1 cellular context compared by ENCODE assay signal in the genomic region with DNA sequence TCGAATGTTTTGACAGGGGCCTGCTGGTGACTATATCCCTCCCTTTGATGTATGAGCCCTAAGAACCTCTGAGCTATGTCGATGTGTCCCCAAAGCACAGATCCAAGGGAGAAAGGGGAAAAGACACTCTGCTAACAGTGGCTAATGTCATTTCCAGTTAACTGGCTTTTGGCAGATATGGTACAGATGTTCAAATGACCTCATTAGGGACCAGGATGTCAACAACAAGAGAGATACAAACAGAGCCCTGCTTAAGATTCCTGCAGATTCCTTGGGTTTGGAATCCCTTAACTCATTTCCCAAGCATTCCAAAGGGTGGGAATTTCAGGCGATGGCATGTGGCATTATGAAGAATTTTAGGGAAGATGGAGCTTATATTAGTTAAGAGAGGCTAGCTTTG.
TF ChIP-seq lines count a peak whose summit lies in the region.

No MANE protein-coding gene starts in this region.

TF ChIP-seq in IMR-90, 13 proteins besides CTCF, POLR2A, EP300 and RAD21:
- no peak for TF ChIP-seq MXI1 (IDR thresholded peaks at IDR 0.05; ENCODE audit: borderline replicate concordance, low read depth, low read length)
- TF ChIP-seq BHLHE40 (IDR thresholded peaks at IDR 0.05; ENCODE audit: low read depth, low read length): no peak
- TF ChIP-seq, protein P1, sequence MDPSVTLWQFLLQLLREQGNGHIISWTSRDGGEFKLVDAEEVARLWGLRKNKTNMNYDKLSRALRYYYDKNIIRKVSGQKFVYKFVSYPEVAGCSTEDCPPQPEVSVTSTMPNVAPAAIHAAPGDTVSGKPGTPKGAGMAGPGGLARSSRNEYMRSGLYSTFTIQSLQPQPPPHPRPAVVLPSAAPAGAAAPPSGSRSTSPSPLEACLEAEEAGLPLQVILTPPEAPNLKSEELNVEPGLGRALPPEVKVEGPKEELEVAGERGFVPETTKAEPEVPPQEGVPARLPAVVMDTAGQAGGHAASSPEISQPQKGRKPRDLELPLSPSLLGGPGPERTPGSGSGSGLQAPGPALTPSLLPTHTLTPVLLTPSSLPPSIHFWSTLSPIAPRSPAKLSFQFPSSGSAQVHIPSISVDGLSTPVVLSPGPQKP (IDR thresholded peaks at IDR 0.05; ENCODE audit: borderline replicate concordance, low read depth, low read length): no peak
- no peak for TF ChIP-seq RFX5 (IDR thresholded peaks at IDR 0.05; ENCODE audit: low read depth, low read length)
- TF ChIP-seq SMC3 (IDR thresholded peaks at IDR 0.05; ENCODE audit: low read depth, low read length): no peak
- no peak for TF ChIP-seq RCOR1 (IDR thresholded peaks at IDR 0.05; ENCODE audit: insufficient replicate concordance, low read length)
- TF ChIP-seq, protein P2, sequence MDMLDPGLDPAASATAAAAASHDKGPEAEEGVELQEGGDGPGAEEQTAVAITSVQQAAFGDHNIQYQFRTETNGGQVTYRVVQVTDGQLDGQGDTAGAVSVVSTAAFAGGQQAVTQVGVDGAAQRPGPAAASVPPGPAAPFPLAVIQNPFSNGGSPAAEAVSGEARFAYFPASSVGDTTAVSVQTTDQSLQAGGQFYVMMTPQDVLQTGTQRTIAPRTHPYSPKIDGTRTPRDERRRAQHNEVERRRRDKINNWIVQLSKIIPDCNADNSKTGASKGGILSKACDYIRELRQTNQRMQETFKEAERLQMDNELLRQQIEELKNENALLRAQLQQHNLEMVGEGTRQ (IDR thresholded peaks at IDR 0.05; ENCODE audit: low read depth, low read length): no peak
- no peak for TF ChIP-seq CHD1 (IDR thresholded peaks at IDR 0.05; ENCODE audit: low read depth, low read length)
- no peak for TF ChIP-seq MAFK (IDR thresholded peaks at IDR 0.05; ENCODE audit: low read depth, low read length)
- TF ChIP-seq NFE2L2 (IDR thresholded peaks at IDR 0.05; ENCODE audit: low read depth, low read length): no peak
- no peak for TF ChIP-seq CEBPB (IDR thresholded peaks at IDR 0.05; ENCODE audit: low read depth, low read length)
